In genomic region chr10:52313350-52314006, GRCh38 we compare ENCODE assay signal across 8 cellular contexts. TPM values are rescaled to one million over a fixed set of nuclear protein-coding genes. Genes with fewer than 3 reads are reported as not detected.
A peak's percentile ranks its signal among the peaks of the same experiment; 100 is the strongest.
DNase-seq lines count a peak whose midpoint lies in the region; ATAC-seq and TF ChIP-seq lines count a peak whose summit lies in the region.

No MANE protein-coding gene starts in this region.

- TF ChIP-seq CTCF in AG04449 (IDR thresholded peaks at IDR 0.05; ENCODE audit: insufficient read depth, low read length, missing control alignments): no peak
- TF ChIP-seq CTCF in endothelial cell (IDR thresholded peaks at IDR 0.05; ENCODE audit: unreplicated experiment): no peak
- TF ChIP-seq CTCF in OCI-LY7 (conservative IDR thresholded peaks at IDR 0.05; ENCODE audit: low read length): no peak

- BruUV-seq in OCI-LY7 (replicated peaks; lab: Mats Ljungman, UMichigan): no TSS peak

- H2AFZ ChIP-seq in OCI-LY7 (ENCODE audit: low read length): no peak overlapping the region

- peak overlapping the region; percentile 93 for H3K4me3 ChIP-seq in AG04449 (ENCODE audit: low read depth, low read length)
- peak overlapping the region; percentile 52 to 54 for H3K4me3 ChIP-seq in muscle layer of colon (ENCODE audit: low read depth in 1 of 2, low read length in 2 of 2)
- no peak overlapping the region for H3K4me3 ChIP-seq in OCI-LY7 (ENCODE audit: low read depth, low read length, poor library complexity, severe bottlenecking)

- H4K20me1 ChIP-seq in OCI-LY7 (ENCODE audit: insufficient read depth, low read length): no peaks in the 10 kb centered on the region; the same call in 1 of the 2 replicates

- intact Hi-C loops in OCI-LY7 (cut with micrococcal nuclease; ENCODE audit: unreplicated experiment): no loop called here

- no peaks in the 10 kb centered on the region for H3K79me2 ChIP-seq in OCI-LY7 (ENCODE audit: insufficient read depth, low read depth, low read length)

- peaks cover 12 to 38% of the 10 kb centered on the region in 2 donors for H3K27me3 ChIP-seq in muscle layer of colon (ENCODE audit: control insufficient read depth in 1 of 2, insufficient read depth in 2 of 2, low read length in 2 of 2)

- H3K4me1 Mint-ChIP-seq in endothelial cell (ENCODE audit: unreplicated experiment): peaks cover 29% of the 10 kb centered on the region

- H3K9me3 ChIP-seq in muscle layer of colon (ENCODE audit: low read length): no peaks in the 10 kb centered on the region
- H3K9me3 ChIP-seq in OCI-LY7 (ENCODE audit: low read length): no peaks in the 10 kb centered on the region

- H3K4me1 ChIP-seq in muscle layer of colon (ENCODE audit: insufficient read depth, low read length) (peaks cover 8% of the 10 kb centered on the region), OCI-LY7 (ENCODE audit: insufficient read depth, low read length, poor library complexity, severe bottlenecking) (no peaks in the 10 kb centered on the region)

- H3K9me2 ChIP-seq in OCI-LY7 (ENCODE audit: insufficient read depth, low read length): no peaks in the 10 kb centered on the region

- H3K9me3 Mint-ChIP-seq in endothelial cell (ENCODE audit: unreplicated experiment): no peaks in the 10 kb centered on the region

- POLR2A ChIA-PET in AG04449 (lab: Yijun Ruan, JAX): interaction anchor here (0.6 to 8.7 kb wide), 21 partner anchors 9 to 340 kb away, joined by 3 to 110 read pairs (median 4); no protein-coding TSS in a partner anchor
- POLR2A ChIA-PET in OCI-LY7 (lab: Charles Lee): interaction anchor here (0.6 to 0.7 kb wide), 3 partner anchors 28 to 1472 kb away, joined by 3 to 4 read pairs (median 4); no protein-coding TSS in a partner anchor

- DNase-seq in AG04449 (ENCODE audit: low read depth, low spot score): no peak
- DNase-seq in HuH-7 (ENCODE audit: low spot score): peak; percentile 30
- peak; percentile 8 for DNase-seq in endothelial cell (ENCODE audit: low spot score)
- DNase-seq in inferior parietal cortex (ENCODE audit: extremely low spot score): no peak
- DNase-seq in OCI-LY7 (ENCODE audit: low spot score): no peak
- DNase-seq in SIG-M5 (lab: John Stamatoyannopoulos, UW): no peak

- CTCF ChIA-PET in AG04449 (lab: Yijun Ruan, JAX) (interaction anchor here (0.6 to 16.2 kb wide), 22 partner anchors 12 to 330 kb away, joined by 3 to 462 read pairs (median 4); no protein-coding TSS in a partner anchor), OCI-LY7 (lab: Charles Lee; ENCODE audit: unreplicated experiment) (no interaction called here)

- no peak overlapping the region for H3K4me2 ChIP-seq in OCI-LY7 (ENCODE audit: low read length)

- peak overlapping the region; percentile 86 for H3K4me3 Mint-ChIP-seq in endothelial cell (ENCODE audit: unreplicated experiment)

- no peak overlapping the region for H3K9ac ChIP-seq in muscle layer of colon (ENCODE audit: low read length)

- ATAC-seq in HG03521 (IDR thresholded peaks at IDR 0.05; ENCODE audit: unreplicated experiment): no peak

- no peak overlapping the region for H3K27ac ChIP-seq in muscle layer of colon (ENCODE audit: low read depth, low read length)
- no peak overlapping the region for H3K27ac ChIP-seq in OCI-LY7 (ENCODE audit: low read depth, low read length, poor library complexity, severe bottlenecking)

- no peaks in the 10 kb centered on the region for H3K36me3 ChIP-seq in muscle layer of colon (ENCODE audit: insufficient read depth, low read length)
- H3K36me3 ChIP-seq in OCI-LY7 (ENCODE audit: insufficient read depth, low read length): no peaks in the 10 kb centered on the region

- H3K27me3 Mint-ChIP-seq in endothelial cell (ENCODE audit: unreplicated experiment): peaks cover 6% of the 10 kb centered on the region

- H3K27ac Mint-ChIP-seq in endothelial cell (ENCODE audit: unreplicated experiment): no peak overlapping the region

- no peaks in the 10 kb centered on the region for H3K36me3 Mint-ChIP-seq in endothelial cell (ENCODE audit: low read depth, unreplicated experiment)

RNA-seq across cellular contexts. Expression of gene DKK1, which starts 0.6 kb away (rescaled TPM):
- total RNA-seq in endothelial cell (ENCODE audit: unreplicated experiment) (6.8 TPM), OCI-LY7 (2022) (not detected in 2 replicates)
- total RNA-seq in OCI-LY7 (2014; rRNA removed; shearing (Covaris generic)): not detected in 2 replicates

Comparison
In these comparisons a context has a peak if more than half of its experiments do, and no peak if none do; other contexts are left out.
1. DNase-seq: peak in HuH-7 (single experiment) and endothelial cell (single experiment); none in AG04449 (single experiment), inferior parietal cortex (single experiment), OCI-LY7 (single experiment) and SIG-M5 (single experiment).